Comparison of ENCODE assay signal across 16 cellular contexts in genomic region chr7:25753837-25754236, GRCh38.
DNase-seq lines count a peak whose midpoint lies in the region; ATAC-seq, FAIRE-seq and TF ChIP-seq lines count a peak whose summit lies in the region.
"Had no signal": no experiment of that assay in that cellular context is flagged by ENCODE, and none has a peak within 500 bp of the region (broad histone marks: within the 10 kb centered on the region; RNA-seq: fewer than 3 reads in every experiment).

No MANE protein-coding gene starts in this region.

- H3K4me2 ChIP-seq in hepatocyte (no peak overlapping the region), trophoblast cell (ENCODE audit: low read length) (no peak overlapping the region)

- peaks cover 44% of the 10 kb centered on the region for H3K79me1 ChIP-seq in trophoblast cell (ENCODE audit: low read length)

- WGBS in hepatocyte (ENCODE audit: low lambda C conversion rate, missing lambda C conversion rate): 86% methylated on average over 10 of the region's 10 CpGs
- no CpG with 5 or more reads among the region's 10 CpGs for WGBS in trophoblast cell (ENCODE audit: extremely low coverage, insufficient coverage, insufficient read length)
- 88 to 90% methylated on average over 2 to 10 of the region's 10 CpGs for whole genome bisulfite sequencing in transverse colon (ENCODE audit: low coverage in 1 of 2), 2 donors

- intact Hi-C loops in transverse colon (cut with DNase I; ENCODE audit: low total_unique reads): loop anchor here (5.0 to 10.0 kb wide), 2 partner anchors 89 to 93 kb away; no protein-coding TSS in a partner anchor

- no peaks in the 10 kb centered on the region for H3K9me2 ChIP-seq in hepatocyte (replicated peaks; ENCODE audit: insufficient read depth)

- peak overlapping the region; percentile 86 for H4K12ac ChIP-seq in trophoblast cell (ENCODE audit: low read depth, low read length)

- H2AFZ ChIP-seq in hepatocyte (peak overlapping the region; percentile 29), trophoblast cell (ENCODE audit: insufficient read depth, low read length, poor library complexity) (peak overlapping the region; percentile 93)

- peaks cover 71% of the 10 kb centered on the region for H3K4me1 Mint-ChIP-seq in chondrocyte (ENCODE audit: low read depth)
- H3K4me1 Mint-ChIP-seq in activated T-cell treated with anti-CD3 and anti-CD28 coated beads, Interleukin-2, amount 50 U/mL, for 4 hours (ENCODE audit: low read depth): no peaks in the 10 kb centered on the region
- H3K4me1 Mint-ChIP-seq: immature natural killer cell; naive thymus-derived CD8-positive, alpha-beta T cell had no signal

- H4K8ac ChIP-seq in trophoblast cell (ENCODE audit: low read depth, low read length): peak overlapping the region; percentile 98

- H3K4me1 ChIP-seq in hepatocyte (ENCODE audit: insufficient read depth) (peaks cover 39% of the 10 kb centered on the region), trophoblast cell (ENCODE audit: control insufficient read depth in 1 of 2, insufficient read depth in 2 of 2, low read length in 2 of 2) (peaks cover 11 to 18% of the 10 kb centered on the region in 2 experiments), transverse colon (peaks cover 0 to 23% (median 8%) of the 10 kb centered on the region in 4 donors)

- no peaks in the 10 kb centered on the region for H3K79me2 ChIP-seq in hepatocyte
- H3K79me2 ChIP-seq in trophoblast cell (ENCODE audit: control insufficient read depth, insufficient read depth, low read length, poor library complexity): peaks cover 14% of the 10 kb centered on the region

- peak overlapping the region; percentile 100 for H2BK5ac ChIP-seq in trophoblast cell (ENCODE audit: low read depth, low read length, poor library complexity)

- H3K4ac ChIP-seq in trophoblast cell (ENCODE audit: low read depth, low read length): peak overlapping the region; percentile 99

- POLR2A ChIA-PET in GM10248 (lab: Yijun Ruan, JAX): no interaction called here

- H2AK5ac ChIP-seq in trophoblast cell (ENCODE audit: low read length): peak overlapping the region; percentile 99

- CTCF ChIA-PET in GM10248 (lab: Yijun Ruan, JAX): no interaction called here

- H2BK12ac ChIP-seq in trophoblast cell (ENCODE audit: low read length): peak overlapping the region; percentile 98

- H3K9me3 Mint-ChIP-seq in chondrocyte (ENCODE audit: low read depth): peaks cover 2% of the 10 kb centered on the region
- no peaks in the 10 kb centered on the region for H3K9me3 Mint-ChIP-seq in activated T-cell treated with anti-CD3 and anti-CD28 coated beads, Interleukin-2, amount 50 U/mL, for 4 hours
- H3K9me3 Mint-ChIP-seq: immature natural killer cell; naive thymus-derived CD8-positive, alpha-beta T cell had no signal

- DNase-seq in chondrocyte (ENCODE audit: low spot score) (no peak), hepatocyte (ENCODE audit: low spot score) (no peak), trophoblast cell (no peak), transverse colon (no peak), HTR-8/SVneo (ENCODE audit: insufficient read length, low spot score) (no peak), GM10248 (ENCODE audit: extremely low spot score) (no peak)
- DNase-seq in activated T-cell treated with anti-CD3 and anti-CD28 coated beads, Interleukin-2, amount 50 U/mL, for 4 hours: no peak
- DNase-seq: activated CD8-positive, alpha-beta memory T cell treated with anti-CD3 and anti-CD28 coated beads, Interleukin-2, amount 50 U/mL, for 4 hours; foreskin melanocyte; immature natural killer cell; naive thymus-derived CD8-positive, alpha-beta T cell; NCI-H187; NK-92 treated with Interleukin-12 subunit alpha and Interleukin-12 subunit beta, amount 100 ng/mL, for 24 hours; stimulated activated naive CD8-positive, alpha-beta T cell treated with anti-CD3 and anti-CD28 coated beads, Interleukin-15, Interleukin-2, amounts not matched to agents 100 U/mL and 50 U/mL, for 24 hours had no signal

- ATAC-seq in activated T-cell treated with anti-CD3 and anti-CD28 coated beads, Interleukin-2, amount 50 U/mL, for 4 hours: no peak
- ATAC-seq: naive thymus-derived CD8-positive, alpha-beta T cell; stimulated activated naive CD8-positive, alpha-beta T cell treated with anti-CD3 and anti-CD28 coated beads, Interleukin-15, Interleukin-2, amounts not matched to agents 100 U/mL and 50 U/mL, for 24 hours had no signal

- H3K9me3 ChIP-seq in hepatocyte (ENCODE audit: low read depth): no peaks in the 10 kb centered on the region
- no peaks in the 10 kb centered on the region for H3K9me3 ChIP-seq in trophoblast cell (ENCODE audit: insufficient read depth, low read depth, low read length)
- no peaks in the 10 kb centered on the region for H3K9me3 ChIP-seq in transverse colon

- TF ChIP-seq CTCF in chondrocyte (IDR thresholded peaks at IDR 0.05) (no peak), hepatocyte (IDR thresholded peaks at IDR 0.05; ENCODE audit: poor library complexity) (no peak), transverse colon (IDR thresholded peaks at IDR 0.05) (no peak), GM10248 (IDR thresholded peaks at IDR 0.05; ENCODE audit: control extremely low read depth, extremely low read depth, low read depth, missing control alignments) (no peak)

- H3K27me3 ChIP-seq in hepatocyte (no peaks in the 10 kb centered on the region), trophoblast cell (ENCODE audit: insufficient read depth, low read length) (no peaks in the 10 kb centered on the region), transverse colon (no peaks in the 10 kb centered on the region)

- no peak for TF ChIP-seq EP300 in transverse colon (IDR thresholded peaks at IDR 0.05; ENCODE audit: low read depth)

- peak overlapping the region; percentile 100 for H4K91ac ChIP-seq in trophoblast cell (ENCODE audit: low read depth, low read length)

- peak overlapping the region; percentile 99 for H3K18ac ChIP-seq in trophoblast cell (ENCODE audit: low read length)

- H3K27ac ChIP-seq in hepatocyte: peak overlapping the region; percentile 77
- peak overlapping the region; percentile 100 for H3K27ac ChIP-seq in trophoblast cell (ENCODE audit: low read depth, low read length)
- peak overlapping the region; percentile 51 to 84 (median 76) for H3K27ac ChIP-seq in transverse colon

- no peaks in the 10 kb centered on the region for H3K27me3 Mint-ChIP-seq in chondrocyte (ENCODE audit: low read depth)
- H3K27me3 Mint-ChIP-seq in activated T-cell treated with anti-CD3 and anti-CD28 coated beads, Interleukin-2, amount 50 U/mL, for 4 hours (ENCODE audit: low read depth): peaks cover 7% of the 10 kb centered on the region

- H3K4me3 Mint-ChIP-seq in chondrocyte (ENCODE audit: unreplicated experiment): no peak overlapping the region
- H3K4me3 Mint-ChIP-seq in activated T-cell treated with anti-CD3 and anti-CD28 coated beads, Interleukin-2, amount 50 U/mL, for 4 hours: no peak overlapping the region
- H3K4me3 Mint-ChIP-seq: immature natural killer cell; naive thymus-derived CD8-positive, alpha-beta T cell had no signal

- peaks cover 2% of the 10 kb centered on the region for H3K36me3 Mint-ChIP-seq in chondrocyte (ENCODE audit: low read depth)
- H3K36me3 Mint-ChIP-seq in activated T-cell treated with anti-CD3 and anti-CD28 coated beads, Interleukin-2, amount 50 U/mL, for 4 hours (ENCODE audit: insufficient read depth): no peaks in the 10 kb centered on the region
- H3K36me3 Mint-ChIP-seq: immature natural killer cell; naive thymus-derived CD8-positive, alpha-beta T cell had no signal

- TF ChIP-seq POLR2A in transverse colon (IDR thresholded peaks at IDR 0.05): no peak

- peak overlapping the region; percentile 95 for H3K27ac Mint-ChIP-seq in chondrocyte (ENCODE audit: unreplicated experiment)
- H3K27ac Mint-ChIP-seq: immature natural killer cell; naive thymus-derived CD8-positive, alpha-beta T cell had no signal

- no peak overlapping the region for H3K23ac ChIP-seq in trophoblast cell (ENCODE audit: low read length)

- no peak for FAIRE-seq in HTR-8/SVneo (lab: Jason Lieb, UNC)
- FAIRE-seq: colon, endothelial cell of umbilical vein had no signal

- peak overlapping the region; percentile 100 for H2BK120ac ChIP-seq in trophoblast cell (ENCODE audit: insufficient read depth, low read length, poor library complexity)

- peak overlapping the region; percentile 80 for H3K9ac ChIP-seq in trophoblast cell (ENCODE audit: low read length)

- H4K20me1 ChIP-seq in hepatocyte (ENCODE audit: insufficient read depth, poor library complexity, severe bottlenecking): no peaks in the 10 kb centered on the region

- no peaks in the 10 kb centered on the region for H3K36me3 ChIP-seq in hepatocyte (replicated peaks; ENCODE audit: insufficient read depth, low read depth)
- no peaks in the 10 kb centered on the region for H3K36me3 ChIP-seq in trophoblast cell (ENCODE audit: control insufficient read depth in 1 of 2, insufficient read depth in 2 of 2, low read length in 2 of 2)
- no peaks in the 10 kb centered on the region for H3K36me3 ChIP-seq in transverse colon

- no peak overlapping the region for H3K4me3 ChIP-seq in hepatocyte
- no peak overlapping the region for H3K4me3 ChIP-seq in trophoblast cell (ENCODE audit: low read depth, low read length)
- no peak overlapping the region for H3K4me3 ChIP-seq in transverse colon

- peak overlapping the region; percentile 100 for H3K14ac ChIP-seq in trophoblast cell (ENCODE audit: low read length)

- in situ Hi-C loops in transverse colon (cut with MboI; ENCODE audit: low pct_ligation_motif_present in 1 of 4, low pct_unique_long_range_greater_than_20kb in 1 of 4, low sequenced_read_pairs in 3 of 4): no loop called here
